ENCODE assay signal across 12 cellular contexts in genomic region chr4:107987916-107988762, GRCh38. TPM values are rescaled to one million over a fixed set of nuclear protein-coding genes. Genes with fewer than 3 reads are reported as not detected.
DNase-seq lines count a peak whose midpoint lies in the region; ATAC-seq, FAIRE-seq and TF ChIP-seq lines count a peak whose summit lies in the region.
"Had no signal": no experiment of that assay in that cellular context is flagged by ENCODE, and none has a peak within 500 bp of the region (broad histone marks: within the 10 kb centered on the region; RNA-seq: fewer than 3 reads in every experiment).

No MANE protein-coding gene starts in this region.

- peaks cover 0 to 8% of the 10 kb centered on the region in 2 experiments for H4K20me1 ChIP-seq in H1 (replicated peaks in 1 of 2; ENCODE audit: control insufficient read depth in 1 of 2, insufficient read depth in 2 of 2, low read length in 2 of 2)

- peak overlapping the region in 2 of 3 donors; percentile 55 to 93 for H3K27ac Mint-ChIP-seq in CD4-positive, CD25-positive, alpha-beta regulatory T cell
- H3K27ac Mint-ChIP-seq: mesothelial cell of epicardium had no signal

- no peak overlapping the region for H2BK20ac ChIP-seq in H1 (ENCODE audit: low read length)

- H3K14ac ChIP-seq in H1 (ENCODE audit: insufficient read length) = no peak overlapping the region

- H3K9me3 ChIP-seq in CD4-positive, CD25-positive, alpha-beta regulatory T cell (ENCODE audit: control insufficient read depth in 2 of 2, low read length in 2 of 2) = no peaks in the 10 kb centered on the region
- H3K9me3 ChIP-seq in H1 (ENCODE audit: insufficient read depth in 2 of 2, low read depth in 1 of 2, low read length in 1 of 2) (no peaks in the 10 kb centered on the region), prostate gland (no peaks in the 10 kb centered on the region)

- H3K4me3 ChIP-seq in CD4-positive, CD25-positive, alpha-beta regulatory T cell (ENCODE audit: low read depth, low read length) = peak overlapping the region; percentile 95
- H3K4me3 ChIP-seq in H1 (ENCODE audit: extremely low read depth in 1 of 4, insufficient read depth in 2 of 4, low read depth in 3 of 4, low read length in 4 of 4) = no peak overlapping the region
- H3K4me3 ChIP-seq in prostate gland = no peak overlapping the region

- peaks cover 40% of the 10 kb centered on the region for H3K4me1 ChIP-seq in CD4-positive, CD25-positive, alpha-beta regulatory T cell (ENCODE audit: control insufficient read depth, insufficient read depth, low read length, poor library complexity, severe bottlenecking)
- peaks cover 0 to 3% (median 0%) of the 10 kb centered on the region in 4 experiments; a peak in 2 of 7 replicates for H3K4me1 ChIP-seq in H1 (replicated peaks in 1 of 4; ENCODE audit: control insufficient read depth in 3 of 4, insufficient read depth in 4 of 4, low read length in 3 of 4)
- H3K4me1 ChIP-seq in prostate gland (replicated peaks) = no peaks in the 10 kb centered on the region

- peaks cover 0 to 2% (median 0%) of the 10 kb centered on the region in 7 donors for H3K9me3 Mint-ChIP-seq in CD4-positive, CD25-positive, alpha-beta regulatory T cell
- H3K9me3 Mint-ChIP-seq: mesothelial cell of epicardium had no signal

- H2AK5ac ChIP-seq in H1 (ENCODE audit: low read depth, low read length) = no peak overlapping the region

- peaks cover 8% of the 10 kb centered on the region; the same call in 1 of the 2 replicates for H3K23me2 ChIP-seq in H1 (ENCODE audit: low read depth, low read length)

- 91% methylated on average over 10 of the region's 10 CpGs; no CpG with 5 or more reads in 1 of the 2 experiments for WGBS in H1 (ENCODE audit: extremely low coverage in 1 of 2, insufficient coverage in 1 of 2, insufficient read length in 1 of 2, insufficient replicate concordance in 2 of 2, low coverage in 1 of 2, low lambda C conversion rate in 2 of 2, missing lambda C conversion rate in 1 of 2), 2 experiments
- WGBS in prostate gland = 74% methylated on average over 10 of the region's 10 CpGs

- peak overlapping the region in 3 of 4 donors; percentile 52 to 86 (median 73) for H3K4me3 Mint-ChIP-seq in CD4-positive, CD25-positive, alpha-beta regulatory T cell

- intact Hi-C loops in prostate gland (cut with DNase I) = loop anchor here (5.0 kb wide), 1 partner anchor 246 kb away; no protein-coding TSS in a partner anchor

- H3K27me3 ChIP-seq in CD4-positive, CD25-positive, alpha-beta regulatory T cell (ENCODE audit: control insufficient read depth, insufficient read depth, low read length) = no peaks in the 10 kb centered on the region
- no peaks in the 10 kb centered on the region; a peak in 1 of 7 replicates for H3K27me3 ChIP-seq in H1 (replicated peaks in 1 of 4; ENCODE audit: control insufficient read depth in 3 of 4, extremely low read depth in 1 of 4, insufficient read depth in 3 of 4, low read length in 3 of 4)
- no peaks in the 10 kb centered on the region for H3K27me3 ChIP-seq in prostate gland (replicated peaks; ENCODE audit: insufficient read depth)

- no peak overlapping the region for H3K56ac ChIP-seq in H1 (replicated peaks; ENCODE audit: insufficient read length, low read depth, low read length)

- no peak overlapping the region for H3K27ac ChIP-seq in CD4-positive, CD25-positive, alpha-beta regulatory T cell (ENCODE audit: insufficient read depth, low read length, poor library complexity, severe bottlenecking)
- H3K27ac ChIP-seq in H1 (ENCODE audit: low read depth, low read length) (no peak overlapping the region), prostate gland (peak overlapping the region; percentile 50 to 86)

- no peak for TF ChIP-seq RAD21 in H1 (IDR thresholded peaks at IDR 0.05 in 1 of 2, conservative IDR thresholded peaks at IDR 0.05 in 1 of 2; ENCODE audit: low read depth in 2 of 2, low read length in 2 of 2)

- CTCF ChIA-PET in H1 (lab: Charles Lee; ENCODE audit: partially characterized antibody) = no interaction called here

- H4K5ac ChIP-seq in H1 (ENCODE audit: insufficient read length, low read depth, low read length) = no peak overlapping the region

- TF ChIP-seq POLR2A in H1 (IDR thresholded peaks at IDR 0.05; ENCODE audit: control extremely low read depth in 1 of 2, low read depth in 2 of 2, low read length in 2 of 2) (no peak), prostate gland (IDR thresholded peaks at IDR 0.05) (no peak)

- no peak overlapping the region for H3K23ac ChIP-seq in H1 (ENCODE audit: insufficient read length)

- no peak overlapping the region for H4K91ac ChIP-seq in H1 (replicated peaks; ENCODE audit: insufficient read length, low read length)

- no peak for FAIRE-seq in H1 (lab: Jason Lieb, UNC)
- FAIRE-seq: D721Med had no signal

- no peaks in the 10 kb centered on the region for H3K36me3 Mint-ChIP-seq in CD4-positive, CD25-positive, alpha-beta regulatory T cell
- H3K36me3 Mint-ChIP-seq: mesothelial cell of epicardium had no signal

- TF ChIP-seq CTCF in H1 (IDR thresholded peaks at IDR 0.05; ENCODE audit: control extremely low read depth in 1 of 3, insufficient read depth in 1 of 3, low read depth in 1 of 3, low read length in 3 of 3) (no peak), prostate gland (IDR thresholded peaks at IDR 0.05) (no peak)

- peaks cover 15 to 54% (median 28%) of the 10 kb centered on the region in 4 donors for H3K4me1 Mint-ChIP-seq in CD4-positive, CD25-positive, alpha-beta regulatory T cell

- no peak overlapping the region for H2AFZ ChIP-seq in H1 (ENCODE audit: low read length)

- POLR2A ChIA-PET in H1 (lab: Charles Lee; ENCODE audit: partially characterized antibody) = no interaction called here

- H4K8ac ChIP-seq in H1 (ENCODE audit: extremely low read depth, insufficient read depth, low read length) = no peak overlapping the region

- H2BK5ac ChIP-seq in H1 (ENCODE audit: low read depth, low read length) = no peak overlapping the region

- no peak for TF ChIP-seq EP300 in H1 (IDR thresholded peaks at IDR 0.05; ENCODE audit: borderline replicate concordance in 1 of 2, low read depth in 2 of 2, low read length in 2 of 2)

- DNase-seq in CD4-positive, CD25-positive, alpha-beta regulatory T cell = no peak
- peak; percentile 35 for DNase-seq in LoVo (ENCODE audit: low spot score)
- no peak for DNase-seq in H1 (ENCODE audit: low read depth in 1 of 2, low spot score in 2 of 2)
- DNase-seq in prostate gland (ENCODE audit: low spot score) = peak; percentile 6
- DNase-seq in activated CD4-positive, alpha-beta T cell treated with anti-CD3 and anti-CD28 coated beads, Interleukin-2, amount 50 U/mL, for 48 hours = no peak
- no peak for DNase-seq in T1000 (lab: John Stamatoyannopoulos, UW)
- DNase-seq in NCI-H2029 treated with DMSO at 0.1 percent for 48 hours (lab: John Stamatoyannopoulos, UW) = no peak
- no peak for DNase-seq in UCSD-AML1 (lab: John Stamatoyannopoulos, UW; ENCODE audit: unreplicated experiment)
- DNase-seq: central memory CD4-positive, alpha-beta T cell; NCI-H2081 had no signal

- no peaks in the 10 kb centered on the region for H3K79me1 ChIP-seq in H1 (ENCODE audit: low read depth, low read length)

- H3K18ac ChIP-seq in H1 (ENCODE audit: extremely low read depth, low read length) = no peak overlapping the region

- ATAC-seq in CD4-positive, CD25-positive, alpha-beta regulatory T cell (ENCODE audit: low read depth in 2 of 2) = no peak

- H3K27me3 Mint-ChIP-seq in CD4-positive, CD25-positive, alpha-beta regulatory T cell = no peaks in the 10 kb centered on the region

- no peak overlapping the region for H2BK15ac ChIP-seq in H1 (ENCODE audit: low read length)

- H3K4ac ChIP-seq in H1 (replicated peaks; ENCODE audit: insufficient read length, low read depth, low read length) = no peak overlapping the region

- H2BK120ac ChIP-seq in H1 (replicated peaks; ENCODE audit: low read depth, low read length) = no peak overlapping the region

- no peak overlapping the region for H2BK12ac ChIP-seq in H1 (ENCODE audit: low read depth, low read length)

- no peaks in the 10 kb centered on the region for H3K36me3 ChIP-seq in CD4-positive, CD25-positive, alpha-beta regulatory T cell (ENCODE audit: control insufficient read depth, insufficient read depth, low read length)
- H3K36me3 ChIP-seq in H1 (ENCODE audit: control insufficient read depth in 2 of 4, insufficient read depth in 4 of 4, low read length in 3 of 4) = no peaks in the 10 kb centered on the region
- H3K36me3 ChIP-seq in prostate gland = no peaks in the 10 kb centered on the region

- H3K9ac ChIP-seq in H1 (replicated peaks in 1 of 4; ENCODE audit: extremely low read depth in 1 of 4, low read depth in 3 of 4, low read length in 3 of 4) = no peak overlapping the region

- H3K79me2 ChIP-seq in H1 (ENCODE audit: control insufficient read depth in 1 of 2, insufficient read depth in 2 of 2, low read length in 2 of 2) = peaks cover 0 to 24% of the 10 kb centered on the region in 2 experiments; a peak in 3 of 4 replicates

- no peak overlapping the region; a peak in 1 of 4 replicates for H3K4me2 ChIP-seq in H1 (ENCODE audit: insufficient read depth in 1 of 2, low read depth in 2 of 2, low read length in 2 of 2)

RNA-seq across cellular contexts. Expression of gene HADH, which starts 1.6 kb away (rescaled TPM):
- total RNA-seq in CD4-positive, CD25-positive, alpha-beta regulatory T cell = 11.6 TPM
- 10 to 100 TPM; 27.2 to 37.3 (median 34.3) TPM for polyA plus RNA-seq in CD4-positive, CD25-positive, alpha-beta regulatory T cell
- total RNA-seq in H1 (2021; fragmentation: NEBNext Ultra II Directional; extraction: Animal tissue kit (Norgen Biotek cat#: 25700)) = 49.2 and 54.4 TPM in 2 replicates
- 32.4 and 47.5 TPM in 2 replicates for polyA plus RNA-seq in H1 (2011; rRNA removed)
- polyA plus RNA-seq in H1 (2011; cell fraction: cytosol; rRNA removed) = 44.9 TPM
- 34.8 TPM for polyA plus RNA-seq in H1 (2011; cell fraction: nucleus; rRNA removed)
- 49.8 to 53.0 TPM (median 50.8 TPM) in 4 replicates for polyA plus RNA-seq in H1 (2012, experiment 1 of 2)
- 24.8 TPM for polyA plus RNA-seq in H1 (2012, experiment 2 of 2)
- polyA plus RNA-seq in H1 (2013, experiment 1 of 2) = 40.5 TPM
- polyA plus RNA-seq in H1 (2013, experiment 2 of 2) = 40.3 TPM
- polyA minus RNA-seq in H1 (2011; rRNA and poly(A)+ RNA removed) = 41.6 and 43.6 TPM in 2 replicates
- polyA minus RNA-seq in H1 (2011; cell fraction: cytosol; rRNA and poly(A)+ RNA removed) = 53.2 TPM
- 33.6 TPM for polyA minus RNA-seq in H1 (2011; cell fraction: nucleus; rRNA and poly(A)+ RNA removed)
- total RNA-seq in prostate gland = 10 to 100 TPM; 69.0 to 75.2 TPM

RNA-seq across cellular contexts. Expression of gene CYP2U1, which starts 56.8 kb away (rescaled TPM):
- total RNA-seq in CD4-positive, CD25-positive, alpha-beta regulatory T cell = 2.1 TPM
- polyA plus RNA-seq in CD4-positive, CD25-positive, alpha-beta regulatory T cell = 1 to 10 TPM; 1.1 to 2.6 (median 1.8) TPM
- 5.0 and 5.2 TPM in 2 replicates for total RNA-seq in H1 (2021; fragmentation: NEBNext Ultra II Directional; extraction: Animal tissue kit (Norgen Biotek cat#: 25700))
- polyA plus RNA-seq in H1 (2011; rRNA removed) = 2.3 and 3.1 TPM in 2 replicates
- polyA plus RNA-seq in H1 (2011; cell fraction: cytosol; rRNA removed) = 3.4 TPM
- polyA plus RNA-seq in H1 (2011; cell fraction: nucleus; rRNA removed) = 2.7 TPM
- polyA plus RNA-seq in H1 (2012, experiment 1 of 2) = 3.3 to 4.1 TPM (median 3.6 TPM) in 4 replicates
- 1.2 TPM for polyA plus RNA-seq in H1 (2012, experiment 2 of 2)
- 4.8 TPM for polyA plus RNA-seq in H1 (2013, experiment 1 of 2)
- 5.7 TPM for polyA plus RNA-seq in H1 (2013, experiment 2 of 2)
- polyA minus RNA-seq in H1 (2011; rRNA and poly(A)+ RNA removed) = 4.6 and 6.1 TPM in 2 replicates
- polyA minus RNA-seq in H1 (2011; cell fraction: cytosol; rRNA and poly(A)+ RNA removed) = 5.1 TPM
- polyA minus RNA-seq in H1 (2011; cell fraction: nucleus; rRNA and poly(A)+ RNA removed) = 7.8 TPM
- total RNA-seq in prostate gland = 10 to 100 TPM in 1 of 2 donors, 1 to 10 TPM in 1; 8.0 to 13.5 TPM

Comparison
In these comparisons a context has a peak if more than half of its experiments do, and no peak if none do; other contexts are left out.
1. DNase-seq: peak in LoVo (single experiment) and prostate gland (single experiment); none in CD4-positive, CD25-positive, alpha-beta regulatory T cell (0 of 3), H1 (0 of 2), activated CD4-positive, alpha-beta T cell treated with anti-CD3 and anti-CD28 coated beads, Interleukin-2, amount 50 U/mL, for 48 hours (0 of 2), T1000 (single experiment), NCI-H2029 treated with DMSO at 0.1 percent for 48 hours (single experiment) and UCSD-AML1 (single experiment).
2. H3K27ac ChIP-seq: peak in prostate gland (2 of 2); none in CD4-positive, CD25-positive, alpha-beta regulatory T cell (single experiment) and H1 (single experiment).